ENCODE assay signal across 19 cellular contexts in genomic region chr2:40179801-40180200, GRCh38.
DNase-seq lines count a peak whose midpoint lies in the region; ATAC-seq and TF ChIP-seq lines count a peak whose summit lies in the region.
"Had no signal": no experiment of that assay in that cellular context is flagged by ENCODE, and none has a peak within 500 bp of the region (broad histone marks: within the 10 kb centered on the region; RNA-seq: fewer than 3 reads in every experiment).

No MANE protein-coding gene starts in this region.

- peak overlapping the region; percentile 1; the same call in 1 of the 2 replicates for H3K18ac ChIP-seq in IMR-90 (ENCODE audit: low read depth, low read length)

- CTCF ChIA-PET in IMR-90 (lab: Yijun Ruan, JAX): no interaction called here
- CTCF ChIA-PET in OCI-LY7 (lab: Charles Lee; ENCODE audit: unreplicated experiment): no interaction called here

- TF ChIP-seq POLR2A in IMR-90 (IDR thresholded peaks at IDR 0.05; ENCODE audit: low read depth, low read length): no peak

- no peak overlapping the region for H2BK15ac ChIP-seq in IMR-90 (ENCODE audit: low read depth, low read length)

- 67% methylated on average over 1 of the region's 2 CpGs; no CpG with 5 or more reads in 1 of the 2 experiments for WGBS in IMR-90 (ENCODE audit: extremely low coverage in 2 of 2, insufficient read length in 1 of 2), 2 experiments

- peaks cover 32% of the 10 kb centered on the region for H3K4me1 ChIP-seq in DND-41 (ENCODE audit: insufficient read depth, low read length)
- peaks cover 6% of the 10 kb centered on the region; the same call in 1 of the 2 replicates for H3K4me1 ChIP-seq in IMR-90 (ENCODE audit: control insufficient read depth, insufficient read depth, low read length)
- H3K4me1 ChIP-seq in OCI-LY7 (ENCODE audit: insufficient read depth, low read length, poor library complexity, severe bottlenecking): peaks cover 33% of the 10 kb centered on the region
- H3K4me1 ChIP-seq: Caco-2 had no signal

- no peak for TF ChIP-seq CTCF in DND-41 (IDR thresholded peaks at IDR 0.05; ENCODE audit: borderline replicate concordance, extremely low read depth, low read length, poor library complexity, severe bottlenecking)
- no peak for TF ChIP-seq CTCF in IMR-90 (conservative IDR thresholded peaks at IDR 0.05; ENCODE audit: low read depth, low read length)
- no peak for TF ChIP-seq CTCF in OCI-LY7 (conservative IDR thresholded peaks at IDR 0.05; ENCODE audit: low read length)
- no peak for TF ChIP-seq CTCF in GM20000 (IDR thresholded peaks at IDR 0.05; ENCODE audit: extremely low read depth, missing control alignments)

- H4K8ac ChIP-seq in IMR-90 (ENCODE audit: low read depth in 2 of 2, low read length in 2 of 2): no peak overlapping the region

- no peak overlapping the region for H3K4ac ChIP-seq in IMR-90 (ENCODE audit: low read depth, low read length)

- H2AK9ac ChIP-seq in IMR-90 (replicated peaks; ENCODE audit: low read depth, low read length, poor library complexity): no peak overlapping the region

- no peak for TF ChIP-seq RAD21 in IMR-90 (IDR thresholded peaks at IDR 0.05; ENCODE audit: low read length)

- intact Hi-C loops in IMR-90 (cut with micrococcal nuclease): no loop called here
- intact Hi-C loops in OCI-LY7 (cut with micrococcal nuclease; ENCODE audit: unreplicated experiment): loop anchor here (2.0 to 5.0 kb wide), 2 partner anchors 19 to 258 kb away; no protein-coding TSS in a partner anchor
- intact Hi-C loops in cardiac septum (cut with DNase I): no loop called here

- no peaks in the 10 kb centered on the region for H3K9me2 ChIP-seq in OCI-LY7 (ENCODE audit: insufficient read depth, low read length)

- no peaks in the 10 kb centered on the region; the same call in 1 of the 2 replicates for H3K9me1 ChIP-seq in IMR-90 (ENCODE audit: insufficient read depth, low read length)

- H3K14ac ChIP-seq in IMR-90 (replicated peaks; ENCODE audit: low read depth, low read length): no peak overlapping the region

- H4K91ac ChIP-seq in IMR-90 (ENCODE audit: insufficient read depth, low read depth, low read length): no peak overlapping the region

- peaks cover 11% of the 10 kb centered on the region; the same call in 1 of the 2 replicates for H3K36me3 ChIP-seq in DND-41 (ENCODE audit: insufficient read depth, low read length)
- peaks cover 6% of the 10 kb centered on the region for H3K36me3 ChIP-seq in IMR-90 (ENCODE audit: control insufficient read depth, insufficient read depth, low read length)
- H3K36me3 ChIP-seq in OCI-LY7 (ENCODE audit: insufficient read depth, low read length): no peaks in the 10 kb centered on the region

- DNase-seq in DND-41: no peak
- no peak for DNase-seq in IMR-90
- DNase-seq in OCI-LY7 (ENCODE audit: low spot score): no peak
- no peak for DNase-seq in cardiac septum (ENCODE audit: low spot score)
- no peak for DNase-seq in GM20000 (ENCODE audit: low spot score)
- DNase-seq: Caco-2; CD4-positive, CD25-positive, alpha-beta regulatory T cell; CD8-positive, alpha-beta T cell; DMS 273 treated with DMSO at 0.1 percent for 48 hours; DMS79; GDM1; GM23248; H7; HCEC 1CT had no signal

- in situ Hi-C loops in IMR-90 (cut with MboI; ENCODE audit: low sequenced_read_pairs): no loop called here

- peaks cover 0 to 2% of the 10 kb centered on the region in 2 experiments; a peak in 2 of 4 replicates for H3K79me1 ChIP-seq in IMR-90 (ENCODE audit: low read depth in 1 of 2, low read length in 2 of 2)

- no peak overlapping the region for H2BK5ac ChIP-seq in IMR-90 (ENCODE audit: low read depth, low read length, poor library complexity, severe bottlenecking)

- no peak overlapping the region for H2AK5ac ChIP-seq in IMR-90 (ENCODE audit: low read depth, low read length)

- H3K4me2 ChIP-seq in DND-41 (ENCODE audit: insufficient read depth, low read length) (no peak overlapping the region), IMR-90 (ENCODE audit: low read depth, low read length) (no peak overlapping the region), OCI-LY7 (ENCODE audit: low read length) (peak overlapping the region; percentile 66)

- H3K9me3 ChIP-seq in DND-41 (ENCODE audit: insufficient read depth, low read length, severe bottlenecking) (no peaks in the 10 kb centered on the region), IMR-90 (ENCODE audit: control insufficient read depth, insufficient read depth, low read length) (no peaks in the 10 kb centered on the region), OCI-LY7 (ENCODE audit: low read length) (no peaks in the 10 kb centered on the region; the same call in 1 of the 2 replicates)
- H3K9me3 ChIP-seq: BLaER1, Caco-2 had no signal

- H3K23ac ChIP-seq in IMR-90 (ENCODE audit: low read depth, low read length): no peak overlapping the region

- H2BK20ac ChIP-seq in IMR-90 (ENCODE audit: low read depth, low read length): no peak overlapping the region

- no peaks in the 10 kb centered on the region for H3K79me2 ChIP-seq in DND-41 (ENCODE audit: insufficient read depth, low read length)
- no peaks in the 10 kb centered on the region for H3K79me2 ChIP-seq in OCI-LY7 (ENCODE audit: insufficient read depth, low read depth, low read length)

- POLR2A ChIA-PET in IMR-90 (lab: Charles Lee; ENCODE audit: unreplicated experiment) (interaction anchor here (0.8 kb wide), 1 partner anchor 258 kb away, joined by 4 read pairs; no protein-coding TSS in a partner anchor), OCI-LY7 (lab: Charles Lee) (interaction anchor here (0.6 to 0.8 kb wide), 3 partner anchors 178 to 1157 kb away, joined by 3 to 4 read pairs (median 4); no protein-coding TSS in a partner anchor)

- dilution Hi-C loops in IMR-90 (cut with HindIII; ENCODE audit: low sequenced_read_pairs, unreplicated experiment): no loop called here

- H4K5ac ChIP-seq in IMR-90 (ENCODE audit: low read depth, low read length): no peak overlapping the region; the same call in 1 of the 2 replicates

- H4K20me1 ChIP-seq in DND-41 (ENCODE audit: insufficient read depth, low read length) (no peaks in the 10 kb centered on the region), IMR-90 (ENCODE audit: insufficient read depth, low read length) (no peaks in the 10 kb centered on the region), OCI-LY7 (ENCODE audit: insufficient read depth, low read length) (no peaks in the 10 kb centered on the region)
- H4K20me1 ChIP-seq: BLaER1 had no signal

- peak overlapping the region; percentile 59 for H3K27ac ChIP-seq in DND-41 (ENCODE audit: low read length)
- no peak overlapping the region for H3K27ac ChIP-seq in IMR-90 (ENCODE audit: insufficient read depth, low read length)
- H3K27ac ChIP-seq in OCI-LY7 (ENCODE audit: low read depth, low read length, poor library complexity, severe bottlenecking): peak overlapping the region; percentile 71
- H3K27ac ChIP-seq: BLaER1, C4-2B, GM23248 had no signal

- no peak overlapping the region for H2AFZ ChIP-seq in DND-41 (ENCODE audit: low read depth, low read length)
- H2AFZ ChIP-seq in IMR-90 (replicated peaks; ENCODE audit: low read length, poor library complexity): no peak overlapping the region
- no peak overlapping the region for H2AFZ ChIP-seq in OCI-LY7 (ENCODE audit: low read length)
- H2AFZ ChIP-seq: GM23248 had no signal

- no peak overlapping the region for H2BK120ac ChIP-seq in IMR-90 (ENCODE audit: low read depth, low read length)

- H3K4me3 ChIP-seq in DND-41 (ENCODE audit: low read depth in 1 of 2, low read length in 2 of 2) (no peak overlapping the region), IMR-90 (ENCODE audit: insufficient read depth, low read depth, low read length) (no peak overlapping the region), OCI-LY7 (ENCODE audit: low read depth, low read length, poor library complexity, severe bottlenecking) (peak overlapping the region; percentile 35)
- H3K4me3 ChIP-seq: BLaER1, GM12878, GM23248 had no signal

- H3K9ac ChIP-seq in DND-41 (ENCODE audit: low read depth, low read length) (no peak overlapping the region), IMR-90 (ENCODE audit: low read depth, low read length) (no peak overlapping the region)
- H3K9ac ChIP-seq: BLaER1, GM23248 had no signal

- H3K27me3 ChIP-seq in DND-41 (ENCODE audit: insufficient read depth, low read length, poor library complexity): no peaks in the 10 kb centered on the region
- H3K27me3 ChIP-seq in IMR-90 (ENCODE audit: control insufficient read depth, insufficient read depth, low read length): no peaks in the 10 kb centered on the region
- H3K27me3 ChIP-seq: BLaER1 had no signal

- BruUV-seq in IMR-90 (replicated peaks; lab: Mats Ljungman, UMichigan) (no TSS peak), OCI-LY7 (replicated peaks; lab: Mats Ljungman, UMichigan) (no TSS peak)

- ATAC-seq in DND-41 (ENCODE audit: insufficient read depth, low read depth) (no peak), IMR-90 (ENCODE audit: low read depth) (no peak; the same call in 1 of the 2 replicates), GM21786 (IDR thresholded peaks at IDR 0.05; ENCODE audit: unreplicated experiment) (no peak), HG03439 (IDR thresholded peaks at IDR 0.05; ENCODE audit: unreplicated experiment) (no peak)
- ATAC-seq: CD8-positive, alpha-beta T cell had no signal

- no peak overlapping the region for H3K56ac ChIP-seq in IMR-90 (ENCODE audit: extremely low read depth, insufficient read depth, low read length)

TF ChIP-seq in IMR-90, 13 proteins besides CTCF, POLR2A, EP300 and RAD21 (continues in another document):
- TF ChIP-seq RCOR1 (IDR thresholded peaks at IDR 0.05; ENCODE audit: insufficient replicate concordance, low read length) (no peak), CEBPB (IDR thresholded peaks at IDR 0.05; ENCODE audit: low read depth, low read length) (no peak), MAFK (IDR thresholded peaks at IDR 0.05; ENCODE audit: low read depth, low read length) (no peak), FOS (IDR thresholded peaks at IDR 0.05; ENCODE audit: low read depth, low read length) (no peak), USF2 (IDR thresholded peaks at IDR 0.05; ENCODE audit: low read depth, low read length) (no peak), NFE2L2 (IDR thresholded peaks at IDR 0.05; ENCODE audit: low read depth, low read length) (no peak), CHD1 (IDR thresholded peaks at IDR 0.05; ENCODE audit: low read depth, low read length) (no peak)
